In the genomic region with DNA sequence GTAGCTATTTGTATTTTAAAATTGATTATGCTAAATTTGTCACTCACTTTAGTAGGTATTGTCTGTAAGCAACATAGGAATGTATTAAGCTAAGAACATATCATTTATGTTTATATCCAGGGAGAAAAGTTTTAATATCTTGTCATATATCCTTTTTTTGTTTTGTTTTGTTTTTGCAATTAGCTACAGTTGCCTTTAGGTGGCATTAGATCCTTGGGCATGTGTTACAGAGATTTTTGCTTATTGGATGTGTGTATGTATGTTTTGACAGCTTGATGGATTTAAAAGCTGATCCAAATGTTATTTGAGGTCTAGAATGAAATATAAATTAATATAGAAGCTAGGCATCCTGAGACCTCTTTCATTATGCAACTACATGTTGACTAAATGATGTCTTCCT, we compare ENCODE assay signal across 9 cellular contexts. TPM values are rescaled to one million over a fixed set of nuclear protein-coding genes. Genes with fewer than 3 reads are reported as not detected.
DNase-seq lines count a peak whose midpoint lies in the region; ATAC-seq and TF ChIP-seq lines count a peak whose summit lies in the region.
"Had no signal": no experiment of that assay in that cellular context is flagged by ENCODE, and none has a peak within 500 bp of the region (broad histone marks: within the 10 kb centered on the region; RNA-seq: fewer than 3 reads in every experiment).

No MANE protein-coding gene starts in this region.

- H3K36me3 ChIP-seq in GM23248 (ENCODE audit: low read depth) (no peaks in the 10 kb centered on the region), adipocyte (ENCODE audit: control insufficient read depth, insufficient read depth, low read length, severe bottlenecking) (no peaks in the 10 kb centered on the region)

- no peaks in the 10 kb centered on the region for H3K9me3 ChIP-seq in GM23248 (ENCODE audit: low read depth)
- no peaks in the 10 kb centered on the region for H3K9me3 ChIP-seq in adipocyte (ENCODE audit: control insufficient read depth, low read length)

- H3K4me1 Mint-ChIP-seq in activated CD4-positive, alpha-beta T cell treated with anti-CD3 and anti-CD28 coated beads for 36 hours, result no peaks in the 10 kb centered on the region
- H3K4me1 Mint-ChIP-seq: naive thymus-derived CD8-positive, alpha-beta T cell had no signal

- H3K4me3 ChIP-seq in GM23248 (no peak overlapping the region), adipocyte (ENCODE audit: low read length) (no peak overlapping the region)

- H3K9me2 ChIP-seq in GM23248 (ENCODE audit: insufficient read depth), result no peaks in the 10 kb centered on the region

- no peaks in the 10 kb centered on the region for H3K27me3 Mint-ChIP-seq in activated CD4-positive, alpha-beta T cell treated with anti-CD3 and anti-CD28 coated beads for 36 hours

- H3F3A ChIP-seq in GM23248 (ENCODE audit: insufficient read depth), result no peaks in the 10 kb centered on the region

- POLR2A ChIA-PET in activated CD4-positive, alpha-beta T cell treated with anti-CD3 and anti-CD28 coated beads for 36 hours (lab: Charles Lee), result interaction anchor here (0.7 kb wide), 1 partner anchor 17 kb away, joined by 3 read pairs; no protein-coding TSS in a partner anchor

- H3K27ac ChIP-seq in C4-2B (no peak overlapping the region), GM23248 (no peak overlapping the region)

- no peak overlapping the region for H3K4me3 Mint-ChIP-seq in activated CD4-positive, alpha-beta T cell treated with anti-CD3 and anti-CD28 coated beads for 36 hours
- H3K4me3 Mint-ChIP-seq: naive thymus-derived CD8-positive, alpha-beta T cell had no signal

- H3K27me3 ChIP-seq in GM23248 (replicated peaks; ENCODE audit: insufficient read depth) (no peaks in the 10 kb centered on the region), adipocyte (replicated peaks; ENCODE audit: control insufficient read depth, insufficient read depth, low read length) (no peaks in the 10 kb centered on the region)

- H3K9me3 Mint-ChIP-seq in activated CD4-positive, alpha-beta T cell treated with anti-CD3 and anti-CD28 coated beads for 36 hours (ENCODE audit: low read depth), result no peaks in the 10 kb centered on the region
- H3K9me3 Mint-ChIP-seq: naive thymus-derived CD8-positive, alpha-beta T cell had no signal

- peak; percentile 62 for DNase-seq in GM23248
- peak; percentile 73 for DNase-seq in adipocyte (ENCODE audit: low read depth)
- peak; percentile 43 for DNase-seq in kidney tubule cell (ENCODE audit: low spot score)
- no peak for DNase-seq in activated CD4-positive, alpha-beta T cell treated with anti-CD3 and anti-CD28 coated beads for 36 hours
- DNase-seq in activated T-cell treated with anti-CD3 and anti-CD28 coated beads for 4 hours, result no peak
- DNase-seq in NCI-H187 treated with DMSO at 0.1 percent for 48 hours (lab: John Stamatoyannopoulos, UW), result no peak

- CTCF ChIA-PET in activated CD4-positive, alpha-beta T cell treated with anti-CD3 and anti-CD28 coated beads for 36 hours (lab: Charles Lee), result interaction anchor here (0.5 to 1.8 kb wide), 12 partner anchors 13 to 711 kb away, joined by 3 to 7 read pairs (median 4); no protein-coding TSS in a partner anchor

- no peak overlapping the region for H3K4me2 ChIP-seq in GM23248 (ENCODE audit: unreplicated experiment)

- H3K4me1 ChIP-seq in GM23248 (ENCODE audit: insufficient read depth) (no peaks in the 10 kb centered on the region), adipocyte (ENCODE audit: control insufficient read depth, insufficient read depth, low read length) (peaks cover 4% of the 10 kb centered on the region)

- no peaks in the 10 kb centered on the region for H3K36me3 Mint-ChIP-seq in activated CD4-positive, alpha-beta T cell treated with anti-CD3 and anti-CD28 coated beads for 36 hours (ENCODE audit: low read depth)
- H3K36me3 Mint-ChIP-seq: naive thymus-derived CD8-positive, alpha-beta T cell had no signal

- no peaks in the 10 kb centered on the region for H4K20me1 ChIP-seq in GM23248 (ENCODE audit: insufficient read depth)

- TF ChIP-seq CTCF in C4-2B (conservative IDR thresholded peaks at IDR 0.05), result peak; percentile 80

- no peaks in the 10 kb centered on the region for H3K79me2 ChIP-seq in GM23248 (ENCODE audit: insufficient read depth)

- H3K27ac Mint-ChIP-seq in activated CD4-positive, alpha-beta T cell treated with anti-CD3 and anti-CD28 coated beads for 36 hours, result no peak overlapping the region
- H3K27ac Mint-ChIP-seq: naive thymus-derived CD8-positive, alpha-beta T cell had no signal

- no peak for ATAC-seq in GM19463 (IDR thresholded peaks at IDR 0.05; ENCODE audit: unreplicated experiment)
- ATAC-seq in activated CD4-positive, alpha-beta T cell treated with anti-CD3 and anti-CD28 coated beads for 36 hours, result no peak
- ATAC-seq: naive thymus-derived CD8-positive, alpha-beta T cell had no signal

- H2AFZ ChIP-seq in GM23248, result no peak overlapping the region

- intact Hi-C loops in activated CD4-positive, alpha-beta T cell treated with anti-CD3 and anti-CD28 coated beads for 36 hours (cut with DNase I, micrococcal nuclease), result loop anchor here (5.0 kb wide), 2 partner anchors 341 to 396 kb away; no protein-coding TSS in a partner anchor

- no peak overlapping the region for H3K9ac ChIP-seq in GM23248
- H3K9ac ChIP-seq in adipocyte (ENCODE audit: low read length), result no peak overlapping the region

- in situ Hi-C loops in GM23248 (cut with MboI), result loop anchor here (10.0 kb wide), 1 partner anchor 388 kb away; no protein-coding TSS in a partner anchor

RNA-seq across cellular contexts. Expression of gene OTUD4, which starts 36.1 kb away (rescaled TPM):
- total RNA-seq in GM23248 (2014; rRNA removed; shearing (Covaris generic)), result 16.1 and 28.2 TPM in 2 replicates
- polyA plus RNA-seq in GM23248 (2016; fragmentation: Nextera tagmentation; extraction: Ambion mirVana), result 11.6 and 15.7 TPM in 2 replicates
- 10 to 100 TPM; 52.6 to 57.1 TPM for total RNA-seq in activated CD4-positive, alpha-beta T cell treated with anti-CD3 and anti-CD28 coated beads for 36 hours

Comparison
In these comparisons a context has a peak if more than half of its experiments do, and no peak if none do; other contexts are left out.
1. DNase-seq: peak in GM23248 (single experiment), adipocyte (single experiment) and kidney tubule cell (single experiment); none in activated CD4-positive, alpha-beta T cell treated with anti-CD3 and anti-CD28 coated beads for 36 hours (single experiment), activated T-cell treated with anti-CD3 and anti-CD28 coated beads for 4 hours (single experiment) and NCI-H187 treated with DMSO at 0.1 percent for 48 hours (single experiment).